In the genomic region with DNA sequence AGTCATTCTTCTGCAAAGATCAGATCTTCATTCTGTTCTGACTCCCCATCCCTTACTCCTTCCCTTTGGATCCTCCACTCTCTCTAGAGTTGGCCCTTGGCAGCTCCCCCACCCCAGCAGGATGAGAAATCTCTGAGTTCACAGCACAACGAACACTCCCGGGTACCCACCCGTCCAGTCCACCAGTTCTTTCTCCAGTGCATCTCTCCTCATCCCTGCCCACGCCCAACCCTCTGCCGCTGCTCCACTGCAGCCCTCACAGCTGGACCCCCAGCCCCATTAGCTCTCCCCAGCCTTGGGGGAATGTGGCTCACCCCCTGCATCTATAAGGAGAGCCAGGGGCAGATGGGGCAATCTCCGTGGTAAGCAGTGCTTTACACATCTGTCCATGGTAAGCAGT, we compare ENCODE assay signal across 24 cellular contexts.
A peak's percentile ranks its signal among the peaks of the same experiment; 100 is the strongest.
DNase-seq lines count a peak whose midpoint lies in the region; ATAC-seq, FAIRE-seq and TF ChIP-seq lines count a peak whose summit lies in the region.
"Had no signal": no experiment of that assay in that cellular context is flagged by ENCODE, and none has a peak within 500 bp of the region (broad histone marks: within the 10 kb centered on the region; RNA-seq: fewer than 3 reads in every experiment).

No MANE protein-coding gene starts in this region.

- H3K9me3 ChIP-seq in right atrium auricular region: peaks cover 0 to 3% of the 10 kb centered on the region in 2 donors
- no peaks in the 10 kb centered on the region for H3K9me3 ChIP-seq in kidney (ENCODE audit: control insufficient read depth in 1 of 2, low read length in 2 of 2)
- H3K9me3 ChIP-seq in right lobe of liver: no peaks in the 10 kb centered on the region

- H3K27me3 ChIP-seq in right atrium auricular region: no peaks in the 10 kb centered on the region
- H3K27me3 ChIP-seq in right lobe of liver: no peaks in the 10 kb centered on the region
- H3K27me3 ChIP-seq: BLaER1 had no signal

- no peak for TF ChIP-seq POLR2A in right lobe of liver (IDR thresholded peaks at IDR 0.05)

- H3K4me3 ChIP-seq in right atrium auricular region (no peak overlapping the region), kidney (ENCODE audit: low read length in 2 of 2) (no peak overlapping the region), right lobe of liver (no peak overlapping the region)
- H3K4me3 ChIP-seq: BLaER1, GM12878, GM23338 had no signal

- H3K36me3 ChIP-seq in right atrium auricular region (no peaks in the 10 kb centered on the region), kidney (ENCODE audit: control insufficient read depth in 1 of 2, insufficient read depth in 2 of 2, low read length in 2 of 2) (no peaks in the 10 kb centered on the region), right lobe of liver (no peaks in the 10 kb centered on the region)
- H3K36me3 ChIP-seq: BLaER1 had no signal

- H3K4me3 Mint-ChIP-seq in stimulated activated memory B cell treated with anti-CD40 and anti-IgM and Interleukin-4, amounts not matched to agents 10 μg/mL and 1 μg/mL and 100 μg/mL, for 72 hours: no peak overlapping the region
- H3K4me3 Mint-ChIP-seq: B cell; CD14-positive monocyte; CD4-positive, alpha-beta T cell; CD8-positive, alpha-beta memory T cell; GM23338; H9 had no signal

- no peak overlapping the region for H3K9ac ChIP-seq in kidney (ENCODE audit: low read length in 2 of 2)
- H3K9ac ChIP-seq: BLaER1 had no signal

- H3K9me3 Mint-ChIP-seq in stimulated activated memory B cell treated with anti-CD40 and anti-IgM and Interleukin-4, amounts not matched to agents 10 μg/mL and 1 μg/mL and 100 μg/mL, for 72 hours: peaks cover 6% of the 10 kb centered on the region

- H3K27ac ChIP-seq in right atrium auricular region (no peak overlapping the region), kidney (ENCODE audit: low read depth in 2 of 2, low read length in 2 of 2) (no peak overlapping the region), right lobe of liver (no peak overlapping the region)
- H3K27ac ChIP-seq: 22Rv1, BLaER1 had no signal

- H3K4me1 Mint-ChIP-seq in stimulated activated memory B cell treated with anti-CD40 and anti-IgM and Interleukin-4, amounts not matched to agents 10 μg/mL and 1 μg/mL and 100 μg/mL, for 72 hours: no peaks in the 10 kb centered on the region
- H3K4me1 Mint-ChIP-seq: B cell; CD14-positive monocyte; CD8-positive, alpha-beta memory T cell; GM23338 had no signal

- TF ChIP-seq CTCF in right atrium auricular region (IDR thresholded peaks at IDR 0.05): no peak
- TF ChIP-seq CTCF in kidney (IDR thresholded peaks at IDR 0.05; ENCODE audit: borderline replicate concordance, extremely low read depth, insufficient read depth): no peak
- no peak for TF ChIP-seq CTCF in right lobe of liver (IDR thresholded peaks at IDR 0.05)

- no peak for FAIRE-seq in kidney (lab: Jason Lieb, UNC)
- FAIRE-seq: A204.1, D721Med, GM12878, GM19239 had no signal

- peak; percentile 35 for ATAC-seq in stimulated activated memory B cell treated with anti-CD40 and anti-IgM and Interleukin-4, amounts not matched to agents 10 μg/mL and 1 μg/mL and 100 μg/mL, for 72 hours
- ATAC-seq in right lobe of liver (no peak), HG03135 (IDR thresholded peaks at IDR 0.05; ENCODE audit: unreplicated experiment) (no peak)
- no peak for ATAC-seq in stimulated activated naive CD8-positive, alpha-beta T cell treated with anti-CD3 and anti-CD28 coated beads, Interleukin-15, Interleukin-2, amounts not matched to agents 100 U/mL and 50 U/mL, for 24 hours
- ATAC-seq: GM12878, GM23338, HCT116 had no signal

- DNase-seq in right atrium auricular region (ENCODE audit: low spot score): peak; percentile 50
- no peak for DNase-seq in cardiac septum (ENCODE audit: low spot score)
- DNase-seq in kidney: peak; percentile 19
- no peak for DNase-seq in right lobe of liver
- no peak for DNase-seq in stimulated activated naive CD8-positive, alpha-beta T cell treated with anti-CD3 and anti-CD28 coated beads, Interleukin-15, Interleukin-2, amounts not matched to agents 100 U/mL and 50 U/mL, for 24 hours
- DNase-seq: CD4-positive, alpha-beta T cell; CD8-positive, alpha-beta memory T cell; DMS 273 treated with DMSO at 0.1 percent for 48 hours; DMS79; EL; GDM1 had no signal

- H3K36me3 Mint-ChIP-seq in stimulated activated memory B cell treated with anti-CD40 and anti-IgM and Interleukin-4, amounts not matched to agents 10 μg/mL and 1 μg/mL and 100 μg/mL, for 72 hours: no peaks in the 10 kb centered on the region
- H3K36me3 Mint-ChIP-seq: CD14-positive monocyte; CD8-positive, alpha-beta memory T cell had no signal

- H3K27me3 Mint-ChIP-seq in stimulated activated memory B cell treated with anti-CD40 and anti-IgM and Interleukin-4, amounts not matched to agents 10 μg/mL and 1 μg/mL and 100 μg/mL, for 72 hours: peaks cover 57% of the 10 kb centered on the region

- H3K4me1 ChIP-seq in right atrium auricular region (no peaks in the 10 kb centered on the region), kidney (ENCODE audit: control insufficient read depth in 1 of 2, insufficient read depth in 1 of 2, low read depth in 1 of 2, low read length in 2 of 2) (no peaks in the 10 kb centered on the region), right lobe of liver (no peaks in the 10 kb centered on the region)

- intact Hi-C loops in cardiac septum (cut with DNase I) (no loop called here), kidney (cut with DNase I) (no loop called here), right lobe of liver (cut with DNase I) (no loop called here)

- WGBS in right lobe of liver (ENCODE audit: insufficient coverage, low coverage, low lambda C conversion rate, missing lambda C conversion rate): 49% methylated on average over 6 of the region's 6 CpGs

- no peak overlapping the region for H3K27ac Mint-ChIP-seq in stimulated activated memory B cell treated with anti-CD40 and anti-IgM and Interleukin-4, amounts not matched to agents 10 μg/mL and 1 μg/mL and 100 μg/mL, for 72 hours
- H3K27ac Mint-ChIP-seq: B cell; CD14-positive monocyte; CD4-positive, alpha-beta T cell; CD8-positive, alpha-beta memory T cell; GM23338; H9 had no signal

Comparison
In these comparisons a context has a peak if more than half of its experiments do, and no peak if none do; other contexts are left out.
1. DNase-seq: peak in right atrium auricular region (single experiment) and kidney (single experiment); none in cardiac septum (single experiment), right lobe of liver (0 of 3) and stimulated activated naive CD8-positive, alpha-beta T cell treated with anti-CD3 and anti-CD28 coated beads, Interleukin-15, Interleukin-2, amounts not matched to agents 100 U/mL and 50 U/mL, for 24 hours (single experiment).